ENCODE assay signal across 1 cellular context in the genomic region with DNA sequence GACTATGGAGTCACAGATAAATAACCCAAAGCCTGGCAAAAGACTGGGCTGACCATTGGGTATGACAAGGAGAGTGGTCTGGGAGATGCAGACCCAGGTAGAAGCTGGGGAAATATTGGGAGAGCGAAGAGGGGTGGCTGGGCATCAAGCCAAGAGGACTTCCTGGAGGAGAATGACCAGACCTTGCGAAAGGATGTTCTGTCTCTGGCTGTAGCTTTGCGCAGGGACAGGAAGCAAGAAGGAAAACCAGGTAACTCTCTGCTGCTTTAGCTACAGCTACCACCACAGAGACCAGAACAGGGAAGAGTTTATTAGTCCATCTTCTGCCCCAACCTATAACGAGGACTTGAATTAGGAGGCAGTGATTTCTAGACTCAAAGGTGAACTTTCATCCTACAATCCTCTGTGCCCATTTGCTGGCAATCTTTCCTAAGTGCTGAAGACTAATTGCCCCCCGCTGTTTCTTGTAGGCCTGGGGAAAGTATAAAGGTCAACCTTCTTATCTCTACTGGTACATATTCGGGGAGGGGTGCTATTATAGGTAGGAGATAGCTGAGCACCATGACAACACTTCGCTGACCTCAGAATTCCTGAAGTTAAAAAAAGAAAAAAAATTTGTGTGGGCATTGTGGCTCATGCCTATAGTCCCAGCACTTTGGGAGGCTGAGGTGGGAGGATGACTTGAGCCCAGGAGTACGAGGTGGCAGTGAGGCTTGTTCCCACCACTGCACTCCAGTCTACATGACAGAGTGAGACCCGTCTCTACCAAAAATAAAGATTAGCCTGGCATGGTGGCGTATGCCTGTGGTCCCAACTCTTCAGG.
TF ChIP-seq lines count a peak whose summit lies in the region.

No MANE protein-coding gene starts in this region.

TF ChIP-seq in HepG2, 621 proteins besides CTCF, POLR2A, EP300 and RAD21 (continues in another document):
- TF ChIP-seq, protein P1, sequence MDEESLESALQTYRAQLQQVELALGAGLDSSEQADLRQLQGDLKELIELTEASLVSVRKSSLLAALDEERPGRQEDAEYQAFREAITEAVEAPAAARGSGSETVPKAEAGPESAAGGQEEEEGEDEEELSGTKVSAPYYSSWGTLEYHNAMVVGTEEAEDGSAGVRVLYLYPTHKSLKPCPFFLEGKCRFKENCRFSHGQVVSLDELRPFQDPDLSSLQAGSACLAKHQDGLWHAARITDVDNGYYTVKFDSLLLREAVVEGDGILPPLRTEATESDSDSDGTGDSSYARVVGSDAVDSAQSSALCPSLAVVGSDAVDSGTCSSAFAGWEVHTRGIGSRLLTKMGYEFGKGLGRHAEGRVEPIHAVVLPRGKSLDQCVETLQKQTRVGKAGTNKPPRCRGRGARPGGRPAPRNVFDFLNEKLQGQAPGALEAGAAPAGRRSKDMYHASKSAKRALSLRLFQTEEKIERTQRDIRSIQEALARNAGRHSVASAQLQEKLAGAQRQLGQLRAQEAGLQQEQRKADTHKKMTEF (CRISPR knock-in tag; IDR thresholded peaks at IDR 0.05): no peak
- no peak for TF ChIP-seq ZNF224 (CRISPR knock-in tag; IDR thresholded peaks at IDR 0.05)
- no peak for TF ChIP-seq ZNF670 (CRISPR knock-in tag; IDR thresholded peaks at IDR 0.05; ENCODE audit: borderline replicate concordance)
- TF ChIP-seq RBM39 (IDR thresholded peaks at IDR 0.05; ENCODE audit: low read depth, low read length, poor library complexity, severe bottlenecking): no peak
- TF ChIP-seq RFX1 (IDR thresholded peaks at IDR 0.05): no peak
- no peak for TF ChIP-seq ZSCAN21 (CRISPR knock-in tag; IDR thresholded peaks at IDR 0.05; ENCODE audit: borderline replicate concordance)
- no peak for TF ChIP-seq ZNF232 (CRISPR knock-in tag; IDR thresholded peaks at IDR 0.05; ENCODE audit: borderline replicate concordance)
- TF ChIP-seq SOX6 (IDR thresholded peaks at IDR 0.05): no peak
- TF ChIP-seq SOX6 (CRISPR knock-in tag; IDR thresholded peaks at IDR 0.05): peak; percentile 66
- no peak for TF ChIP-seq ZSCAN12 (CRISPR knock-in tag; IDR thresholded peaks at IDR 0.05)
- TF ChIP-seq NFAT5 (CRISPR knock-in tag; IDR thresholded peaks at IDR 0.05): no peak
- TF ChIP-seq GATAD2A (CRISPR knock-in tag; IDR thresholded peaks at IDR 0.05): 0 out of 2 replicates have a peak, but pooled peaks have one; percentile 14
- TF ChIP-seq BORCS8-MEF2B (CRISPR knock-in tag; IDR thresholded peaks at IDR 0.05): no peak
- 0 out of 2 replicates have a peak, but pooled peaks have one; percentile 20 for TF ChIP-seq NFIC (IDR thresholded peaks at IDR 0.05; ENCODE audit: low read length)
- TF ChIP-seq ZNF496 (CRISPR knock-in tag; IDR thresholded peaks at IDR 0.05; ENCODE audit: insufficient replicate concordance): no peak
- TF ChIP-seq ZNF790 (CRISPR knock-in tag; IDR thresholded peaks at IDR 0.05; ENCODE audit: borderline replicate concordance): no peak
- TF ChIP-seq, protein P2, sequence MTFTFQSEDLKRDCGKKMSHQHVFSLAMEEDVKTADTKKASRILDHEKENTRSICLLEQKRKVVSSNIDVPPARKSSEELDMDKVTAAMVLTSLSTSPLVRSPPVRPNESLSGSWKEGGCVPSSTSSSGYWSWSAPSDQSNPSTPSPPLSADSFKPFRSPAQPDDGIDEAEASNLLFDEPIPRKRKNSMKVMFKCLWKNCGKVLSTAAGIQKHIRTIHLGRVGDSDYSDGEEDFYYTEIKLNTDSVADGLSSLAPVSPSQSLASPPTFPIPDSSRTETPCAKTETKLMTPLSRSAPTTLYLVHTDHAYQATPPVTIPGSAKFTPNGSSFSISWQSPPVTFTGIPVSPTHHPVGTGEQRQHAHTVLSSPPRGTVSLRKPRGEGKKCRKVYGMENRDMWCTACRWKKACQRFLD (CRISPR knock-in tag; IDR thresholded peaks at IDR 0.05; ENCODE audit: borderline replicate concordance): no peak
- no peak for TF ChIP-seq SMC3 (IDR thresholded peaks at IDR 0.05; ENCODE audit: low read length)
- no peak for TF ChIP-seq EEA1 (CRISPR knock-in tag; IDR thresholded peaks at IDR 0.05; ENCODE audit: borderline replicate concordance)
- TF ChIP-seq, protein P3, sequence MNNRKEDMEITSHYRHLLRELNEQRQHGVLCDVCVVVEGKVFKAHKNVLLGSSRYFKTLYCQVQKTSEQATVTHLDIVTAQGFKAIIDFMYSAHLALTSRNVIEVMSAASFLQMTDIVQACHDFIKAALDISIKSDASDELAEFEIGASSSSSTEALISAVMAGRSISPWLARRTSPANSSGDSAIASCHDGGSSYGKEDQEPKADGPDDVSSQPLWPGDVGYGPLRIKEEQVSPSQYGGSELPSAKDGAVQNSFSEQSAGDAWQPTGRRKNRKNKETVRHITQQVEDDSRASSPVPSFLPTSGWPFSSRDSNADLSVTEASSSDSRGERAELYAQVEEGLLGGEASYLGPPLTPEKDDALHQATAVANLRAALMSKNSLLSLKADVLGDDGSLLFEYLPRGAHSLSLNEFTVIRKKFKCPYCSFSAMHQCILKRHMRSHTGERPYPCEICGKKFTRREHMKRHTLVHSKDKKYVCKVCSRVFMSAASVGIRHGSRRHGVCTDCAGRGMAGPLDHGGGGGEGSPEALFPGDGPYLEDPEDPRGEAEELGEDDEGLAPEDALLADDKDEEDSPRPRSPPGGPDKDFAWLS (CRISPR knock-in tag; IDR thresholded peaks at IDR 0.05; ENCODE audit: borderline replicate concordance): no peak
- no peak for TF ChIP-seq ZNF607 (CRISPR knock-in tag; IDR thresholded peaks at IDR 0.05; ENCODE audit: borderline replicate concordance)
- TF ChIP-seq IKZF4 (CRISPR knock-in tag; IDR thresholded peaks at IDR 0.05; ENCODE audit: borderline replicate concordance, low read depth, not compliant biosample characterization): no peak
- TF ChIP-seq, protein P4, sequence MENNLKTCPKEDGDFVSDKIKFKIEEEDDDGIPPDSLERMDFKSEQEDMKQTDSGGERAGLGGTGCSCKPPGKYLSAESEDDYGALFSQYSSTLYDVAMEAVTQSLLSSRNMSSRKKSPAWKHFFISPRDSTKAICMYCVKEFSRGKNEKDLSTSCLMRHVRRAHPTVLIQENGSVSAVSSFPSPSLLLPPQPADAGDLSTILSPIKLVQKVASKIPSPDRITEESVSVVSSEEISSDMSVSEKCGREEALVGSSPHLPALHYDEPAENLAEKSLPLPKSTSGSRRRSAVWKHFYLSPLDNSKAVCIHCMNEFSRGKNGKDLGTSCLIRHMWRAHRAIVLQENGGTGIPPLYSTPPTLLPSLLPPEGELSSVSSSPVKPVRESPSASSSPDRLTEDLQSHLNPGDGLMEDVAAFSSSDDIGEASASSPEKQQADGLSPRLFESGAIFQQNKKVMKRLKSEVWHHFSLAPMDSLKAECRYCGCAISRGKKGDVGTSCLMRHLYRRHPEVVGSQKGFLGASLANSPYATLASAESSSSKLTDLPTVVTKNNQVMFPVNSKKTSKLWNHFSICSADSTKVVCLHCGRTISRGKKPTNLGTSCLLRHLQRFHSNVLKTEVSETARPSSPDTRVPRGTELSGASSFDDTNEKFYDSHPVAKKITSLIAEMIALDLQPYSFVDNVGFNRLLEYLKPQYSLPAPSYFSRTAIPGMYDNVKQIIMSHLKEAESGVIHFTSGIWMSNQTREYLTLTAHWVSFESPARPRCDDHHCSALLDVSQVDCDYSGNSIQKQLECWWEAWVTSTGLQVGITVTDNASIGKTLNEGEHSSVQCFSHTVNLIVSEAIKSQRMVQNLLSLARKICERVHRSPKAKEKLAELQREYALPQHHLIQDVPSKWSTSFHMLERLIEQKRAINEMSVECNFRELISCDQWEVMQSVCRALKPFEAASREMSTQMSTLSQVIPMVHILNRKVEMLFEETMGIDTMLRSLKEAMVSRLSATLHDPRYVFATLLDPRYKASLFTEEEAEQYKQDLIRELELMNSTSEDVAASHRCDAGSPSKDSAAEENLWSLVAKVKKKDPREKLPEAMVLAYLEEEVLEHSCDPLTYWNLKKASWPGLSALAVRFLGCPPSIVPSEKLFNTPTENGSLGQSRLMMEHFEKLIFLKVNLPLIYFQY (CRISPR knock-in tag; IDR thresholded peaks at IDR 0.05; ENCODE audit: borderline replicate concordance): no peak
- TF ChIP-seq, protein P5, sequence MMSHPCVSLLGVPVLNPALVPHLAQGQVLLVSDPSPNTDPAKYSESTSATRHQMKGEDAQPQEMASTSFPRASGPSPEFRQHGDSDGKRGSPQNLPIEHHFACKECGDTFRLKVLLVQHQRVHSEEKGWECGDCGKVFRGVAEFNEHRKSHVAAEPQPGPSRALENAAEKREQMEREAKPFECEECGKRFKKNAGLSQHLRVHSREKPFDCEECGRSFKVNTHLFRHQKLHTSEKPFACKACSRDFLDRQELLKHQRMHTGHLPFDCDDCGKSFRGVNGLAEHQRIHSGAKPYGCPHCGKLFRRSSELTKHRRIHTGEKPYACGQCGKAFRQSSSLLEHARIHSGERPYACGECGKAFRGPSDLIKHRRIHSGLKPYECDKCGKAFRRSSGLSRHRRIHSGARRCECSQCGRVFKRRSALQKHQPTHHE (CRISPR knock-in tag; IDR thresholded peaks at IDR 0.05; ENCODE audit: borderline replicate concordance): no peak
- TF ChIP-seq PRPF4 (IDR thresholded peaks at IDR 0.05; ENCODE audit: low read depth, low read length, poor library complexity, severe bottlenecking): no peak
- TF ChIP-seq ATF2 (CRISPR knock-in tag; IDR thresholded peaks at IDR 0.05): no peak
- TF ChIP-seq MLX (CRISPR knock-in tag; IDR thresholded peaks at IDR 0.05): no peak
- TF ChIP-seq FOXC1 (CRISPR knock-in tag; IDR thresholded peaks at IDR 0.05; ENCODE audit: borderline replicate concordance): no peak
- TF ChIP-seq MED8 (CRISPR knock-in tag; IDR thresholded peaks at IDR 0.05; ENCODE audit: insufficient replicate concordance): no peak
- TF ChIP-seq TCF7L2 (IDR thresholded peaks at IDR 0.05; ENCODE audit: low read depth, low read length): no peak
- TF ChIP-seq ZC3H13 (CRISPR knock-in tag; IDR thresholded peaks at IDR 0.05): no peak
- TF ChIP-seq JUND (CRISPR knock-in tag; IDR thresholded peaks at IDR 0.05): no peak
- no peak for TF ChIP-seq ZNF800 (CRISPR knock-in tag; IDR thresholded peaks at IDR 0.05)
- TF ChIP-seq ZNF709 (CRISPR knock-in tag; IDR thresholded peaks at IDR 0.05): no peak
- no peak for TF ChIP-seq RBFOX2 (IDR thresholded peaks at IDR 0.05; ENCODE audit: low read depth, low read length)
- no peak for TF ChIP-seq SP1 (IDR thresholded peaks at IDR 0.05)
- TF ChIP-seq SP1 (CRISPR knock-in tag; IDR thresholded peaks at IDR 0.05): no peak
